ENCODE assay signal across 31 cellular contexts in genomic region chr13:104796581-104796980, GRCh38.
"Had no signal": no experiment of that assay in that cellular context is flagged by ENCODE, and none has a peak within 500 bp of the region (broad histone marks: within the 10 kb centered on the region; RNA-seq: fewer than 3 reads in every experiment).

No MANE protein-coding gene starts in this region.

- ATAC-seq: activated CD8-positive, alpha-beta memory T cell treated with anti-CD3 and anti-CD28 coated beads, Interleukin-2, amount 10 ng/mL, durations not matched to agents 7 days and 5 days; activated naive CD8-positive, alpha-beta T cell treated with anti-CD3 and anti-CD28 coated beads, Interleukin-2, amount 50 U/mL, for 24 hours; PC-3; SK-N-SH treated with all-trans-retinoic acid at 6 μM for 48 hours had no signal

- H3K9me3 ChIP-seq: Peyer's patch had no signal

- H3K27ac ChIP-seq: KMS-11, Peyer's patch, VCaP had no signal

- DNase-seq: activated B cell treated with CpG ODN at 0.5 μM for 24 hours; activated CD4-positive, alpha-beta memory T cell treated with anti-CD3 and anti-CD28 coated beads, Interleukin-2, amount 10 ng/mL, durations not matched to agents 7 days and 5 days; activated CD4-positive, alpha-beta T cell treated with anti-CD3 and anti-CD28 coated beads for 48 hours; activated CD4-positive, CD25-positive, alpha-beta regulatory T cell treated with anti-CD3 and anti-CD28 coated beads, Interleukin-2, amount 50 U/mL, for 72 hours; activated CD8-positive, alpha-beta memory T cell treated with anti-CD3 and anti-CD28 coated beads for 24 hours; activated CD8-positive, alpha-beta memory T cell treated with anti-CD3 and anti-CD28 coated beads, Interleukin-2, amount 10 ng/mL, durations not matched to agents 7 days and 5 days; activated CD8-positive, alpha-beta memory T cell treated with anti-CD3 and anti-CD28 coated beads, Interleukin-2, amount 50 U/mL, for 48 hours; activated effector memory CD4-positive, alpha-beta T cell treated with Interleukin-2 at 50 U/mL for 16 hours; activated naive CD4-positive, alpha-beta T cell treated with anti-CD3 and anti-CD28 coated beads, Interleukin-2, amount 10 ng/mL, durations not matched to agents 7 days and 5 days; activated naive CD8-positive, alpha-beta T cell treated with anti-CD3 and anti-CD28 coated beads, Interleukin-2, amount 50 U/mL, for 24 hours; activated T-cell treated with anti-CD3 and anti-CD28 coated beads, Interleukin-2, amount 50 U/mL, for 48 hours; amniotic stem cell; aorta; caudate nucleus; NCI-H1105; NCI-H1417 treated with DMSO at 0.1 percent for 48 hours; NCI-H1930; NCI-H2081 treated with DMSO at 0.1 percent for 48 hours; NCI-H226; NCI-H446 treated with DMSO at 0.1 percent for 48 hours; NCI-H524 treated with DMSO at 0.1 percent for 48 hours; PC-3; Peyer's patch; RPMI8226; SIG-M5; T-helper 1 cell; T-helper 2 cell; T-helper 9 cell had no signal

- H3K4me3 ChIP-seq: Peyer's patch had no signal

- H3K27me3 ChIP-seq: Peyer's patch had no signal

- H3K9ac ChIP-seq: KMS-11 had no signal

- H3K4me2 ChIP-seq: KMS-11 had no signal

- H3K36me3 ChIP-seq: Peyer's patch had no signal

- H3K4me1 ChIP-seq: Peyer's patch had no signal
